In the genomic region with DNA sequence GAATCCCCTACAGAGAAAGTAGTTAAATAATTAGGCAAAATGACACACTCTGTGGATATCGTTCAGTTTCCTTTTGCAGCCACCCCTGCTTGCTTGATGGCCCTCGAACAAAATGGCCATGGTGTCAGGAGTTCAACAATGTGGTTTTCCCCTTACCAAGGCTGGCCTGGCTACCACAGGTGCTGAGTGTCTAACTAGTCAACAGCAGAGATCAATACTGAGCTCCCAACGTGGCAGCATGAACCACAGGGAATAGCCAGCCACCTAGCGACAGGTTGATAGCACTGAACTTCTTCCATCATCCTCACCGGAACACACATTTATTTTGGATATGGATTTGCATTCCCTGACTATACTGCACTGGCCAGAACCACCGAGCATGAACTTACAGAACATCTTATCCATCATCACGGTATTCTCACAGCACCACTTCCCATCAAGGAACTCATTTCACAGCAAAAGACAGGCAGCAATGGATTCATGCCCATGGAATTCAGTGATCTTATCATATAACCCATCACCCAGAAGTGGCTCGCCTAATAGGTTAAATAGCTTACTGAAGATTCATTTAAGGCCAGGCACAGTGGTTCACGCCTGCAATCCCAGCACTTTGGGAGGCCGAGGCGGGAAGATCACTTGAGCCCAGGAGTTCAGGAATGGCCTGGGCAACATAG, we compare ENCODE assay signal across 2 cellular contexts.
TF ChIP-seq lines count a peak whose summit lies in the region.

No MANE protein-coding gene starts in this region.

TF ChIP-seq in A549, 52 proteins besides CTCF, POLR2A, EP300 and RAD21 (continued from another document):
- TF ChIP-seq USF2 (IDR thresholded peaks at IDR 0.05), result no peak
- no peak for TF ChIP-seq KDM1A (IDR thresholded peaks at IDR 0.05; ENCODE audit: low read depth)
- TF ChIP-seq TFCP2L1 (CRISPR knock-in tag; IDR thresholded peaks at IDR 0.05), result no peak
- no peak for TF ChIP-seq ZFP36 (IDR thresholded peaks at IDR 0.05; ENCODE audit: borderline replicate concordance, partially characterized antibody)
- no peak for TF ChIP-seq SREBF2 (IDR thresholded peaks at IDR 0.05)
- no peak for TF ChIP-seq FOXS1 (CRISPR knock-in tag; IDR thresholded peaks at IDR 0.05)
- no peak for TF ChIP-seq NFE2L2 (conservative IDR thresholded peaks at IDR 0.05; ENCODE audit: low read length)
- 0 out of 3 replicates have a peak, but pooled peaks have one; percentile 16 for TF ChIP-seq SMC3 (IDR thresholded peaks at IDR 0.05)

TF ChIP-seq in SK-N-SH, 30 proteins besides CTCF, POLR2A, EP300 and RAD21 (continued from another document):
- TF ChIP-seq, protein P1, sequence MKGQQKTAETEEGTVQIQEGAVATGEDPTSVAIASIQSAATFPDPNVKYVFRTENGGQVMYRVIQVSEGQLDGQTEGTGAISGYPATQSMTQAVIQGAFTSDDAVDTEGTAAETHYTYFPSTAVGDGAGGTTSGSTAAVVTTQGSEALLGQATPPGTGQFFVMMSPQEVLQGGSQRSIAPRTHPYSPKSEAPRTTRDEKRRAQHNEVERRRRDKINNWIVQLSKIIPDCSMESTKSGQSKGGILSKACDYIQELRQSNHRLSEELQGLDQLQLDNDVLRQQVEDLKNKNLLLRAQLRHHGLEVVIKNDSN (IDR thresholded peaks at IDR 0.05; ENCODE audit: borderline replicate concordance, low read depth), result no peak
- TF ChIP-seq ELF1 (IDR thresholded peaks at IDR 0.05), result peak; percentile 20; the same call in 1 of the 2 replicates
- TF ChIP-seq, protein P2, sequence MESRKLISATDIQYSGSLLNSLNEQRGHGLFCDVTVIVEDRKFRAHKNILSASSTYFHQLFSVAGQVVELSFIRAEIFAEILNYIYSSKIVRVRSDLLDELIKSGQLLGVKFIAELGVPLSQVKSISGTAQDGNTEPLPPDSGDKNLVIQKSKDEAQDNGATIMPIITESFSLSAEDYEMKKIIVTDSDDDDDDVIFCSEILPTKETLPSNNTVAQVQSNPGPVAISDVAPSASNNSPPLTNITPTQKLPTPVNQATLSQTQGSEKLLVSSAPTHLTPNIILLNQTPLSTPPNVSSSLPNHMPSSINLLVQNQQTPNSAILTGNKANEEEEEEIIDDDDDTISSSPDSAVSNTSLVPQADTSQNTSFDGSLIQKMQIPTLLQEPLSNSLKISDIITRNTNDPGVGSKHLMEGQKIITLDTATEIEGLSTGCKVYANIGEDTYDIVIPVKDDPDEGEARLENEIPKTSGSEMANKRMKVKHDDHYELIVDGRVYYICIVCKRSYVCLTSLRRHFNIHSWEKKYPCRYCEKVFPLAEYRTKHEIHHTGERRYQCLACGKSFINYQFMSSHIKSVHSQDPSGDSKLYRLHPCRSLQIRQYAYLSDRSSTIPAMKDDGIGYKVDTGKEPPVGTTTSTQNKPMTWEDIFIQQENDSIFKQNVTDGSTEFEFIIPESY (IDR thresholded peaks at IDR 0.05; ENCODE audit: borderline replicate concordance, low read depth), result 0 out of 2 replicates have a peak, but pooled peaks have one; percentile 21
- TF ChIP-seq USF2 (IDR thresholded peaks at IDR 0.05; ENCODE audit: borderline replicate concordance, low read depth, low read length), result no peak
- TF ChIP-seq SIN3A (IDR thresholded peaks at IDR 0.05; ENCODE audit: borderline replicate concordance, low read depth, low read length), result 0 out of 2 replicates have a peak, but pooled peaks have one; percentile 60
- TF ChIP-seq, protein P3, sequence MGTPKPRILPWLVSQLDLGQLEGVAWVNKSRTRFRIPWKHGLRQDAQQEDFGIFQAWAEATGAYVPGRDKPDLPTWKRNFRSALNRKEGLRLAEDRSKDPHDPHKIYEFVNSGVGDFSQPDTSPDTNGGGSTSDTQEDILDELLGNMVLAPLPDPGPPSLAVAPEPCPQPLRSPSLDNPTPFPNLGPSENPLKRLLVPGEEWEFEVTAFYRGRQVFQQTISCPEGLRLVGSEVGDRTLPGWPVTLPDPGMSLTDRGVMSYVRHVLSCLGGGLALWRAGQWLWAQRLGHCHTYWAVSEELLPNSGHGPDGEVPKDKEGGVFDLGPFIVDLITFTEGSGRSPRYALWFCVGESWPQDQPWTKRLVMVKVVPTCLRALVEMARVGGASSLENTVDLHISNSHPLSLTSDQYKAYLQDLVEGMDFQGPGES (IDR thresholded peaks at IDR 0.05; ENCODE audit: low read depth, low read length), result no peak
- peak; percentile 72; the same call in 1 of the 2 replicates for TF ChIP-seq NFIC (IDR thresholded peaks at IDR 0.05; ENCODE audit: borderline replicate concordance)
- TF ChIP-seq TCF12 (IDR thresholded peaks at IDR 0.05), result peak; percentile 84
- TF ChIP-seq REST (IDR thresholded peaks at IDR 0.05; ENCODE audit: low read depth, low read length), result no peak
- peak; percentile 81 for TF ChIP-seq TEAD4 (IDR thresholded peaks at IDR 0.05; ENCODE audit: borderline replicate concordance, insufficient read depth)
- TF ChIP-seq POLR2AphosphoS5 (IDR thresholded peaks at IDR 0.05; ENCODE audit: low read depth, low read length), result peak; percentile 54; the same call in 1 of the 2 replicates
- peak; percentile 89 for TF ChIP-seq JUND (IDR thresholded peaks at IDR 0.05)
- TF ChIP-seq FOXM1 (IDR thresholded peaks at IDR 0.05; ENCODE audit: low read depth), result 0 out of 2 replicates have a peak, but pooled peaks have one; percentile 47
- TF ChIP-seq MXI1 (IDR thresholded peaks at IDR 0.05; ENCODE audit: low read depth, low read length), result no peak
- peak; percentile 89 for TF ChIP-seq PBX3 (IDR thresholded peaks at IDR 0.05)
TF ChIP-seq in SK-N-SH: peak in this region for 12.
